ENCODE assay signal across 1 cellular context in the genomic region with DNA sequence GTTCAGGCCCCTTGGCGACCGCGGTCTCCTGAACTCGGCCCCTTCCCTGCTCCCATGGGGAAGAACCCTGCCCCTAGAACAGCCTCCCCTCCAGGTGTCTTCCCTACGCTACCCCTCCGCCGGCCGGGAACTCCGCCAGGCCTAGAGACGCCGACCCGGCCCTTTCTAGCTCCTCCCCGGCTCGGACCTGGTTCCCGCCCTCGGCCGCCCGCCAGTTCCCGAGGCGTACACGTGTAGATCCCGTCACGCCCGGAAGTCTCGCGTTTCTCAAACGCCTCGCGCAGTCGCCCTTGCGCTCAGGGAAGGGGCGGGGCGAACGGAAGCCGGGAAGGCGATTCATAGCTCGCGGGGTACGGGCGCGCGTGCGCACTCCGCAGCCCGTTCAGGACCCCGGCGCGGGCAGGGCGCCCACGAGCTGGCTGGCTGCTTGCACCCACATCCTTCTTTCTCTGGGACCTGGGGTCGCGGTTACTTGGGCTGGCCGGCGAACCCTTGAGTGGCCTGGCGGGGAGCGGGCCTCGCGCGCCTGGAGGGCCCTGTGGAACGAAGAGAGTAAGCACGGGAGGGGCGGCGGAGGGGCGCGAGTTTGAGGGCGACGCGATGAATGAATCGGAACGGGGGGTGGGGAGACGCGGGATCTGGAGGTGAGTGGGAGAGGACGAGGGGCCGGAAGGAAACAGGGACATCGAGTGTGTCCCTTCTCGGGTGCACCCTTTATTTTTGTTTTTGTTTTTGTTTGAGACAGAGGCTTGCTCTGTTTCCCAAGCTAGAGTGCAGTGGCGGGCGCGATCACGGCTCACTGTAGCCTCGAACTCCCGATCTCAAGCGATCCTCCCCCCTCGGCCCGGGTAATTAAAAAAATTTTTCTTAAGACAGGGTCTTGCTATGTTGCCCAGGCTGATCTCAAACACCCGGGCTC.
A peak's percentile ranks its signal among the peaks of the same experiment; 100 is the strongest.
TF ChIP-seq lines count a peak whose summit lies in the region.

Gene POP7, plus strand, starts transcription at position 369 of the 919 bp plus-strand sequence. CDS start 710 bp downstream, outside the sequence.

TF ChIP-seq in K562, 482 proteins besides CTCF, POLR2A, EP300 and RAD21 (continued from another document and continues in another):
- TF ChIP-seq, protein P1, sequence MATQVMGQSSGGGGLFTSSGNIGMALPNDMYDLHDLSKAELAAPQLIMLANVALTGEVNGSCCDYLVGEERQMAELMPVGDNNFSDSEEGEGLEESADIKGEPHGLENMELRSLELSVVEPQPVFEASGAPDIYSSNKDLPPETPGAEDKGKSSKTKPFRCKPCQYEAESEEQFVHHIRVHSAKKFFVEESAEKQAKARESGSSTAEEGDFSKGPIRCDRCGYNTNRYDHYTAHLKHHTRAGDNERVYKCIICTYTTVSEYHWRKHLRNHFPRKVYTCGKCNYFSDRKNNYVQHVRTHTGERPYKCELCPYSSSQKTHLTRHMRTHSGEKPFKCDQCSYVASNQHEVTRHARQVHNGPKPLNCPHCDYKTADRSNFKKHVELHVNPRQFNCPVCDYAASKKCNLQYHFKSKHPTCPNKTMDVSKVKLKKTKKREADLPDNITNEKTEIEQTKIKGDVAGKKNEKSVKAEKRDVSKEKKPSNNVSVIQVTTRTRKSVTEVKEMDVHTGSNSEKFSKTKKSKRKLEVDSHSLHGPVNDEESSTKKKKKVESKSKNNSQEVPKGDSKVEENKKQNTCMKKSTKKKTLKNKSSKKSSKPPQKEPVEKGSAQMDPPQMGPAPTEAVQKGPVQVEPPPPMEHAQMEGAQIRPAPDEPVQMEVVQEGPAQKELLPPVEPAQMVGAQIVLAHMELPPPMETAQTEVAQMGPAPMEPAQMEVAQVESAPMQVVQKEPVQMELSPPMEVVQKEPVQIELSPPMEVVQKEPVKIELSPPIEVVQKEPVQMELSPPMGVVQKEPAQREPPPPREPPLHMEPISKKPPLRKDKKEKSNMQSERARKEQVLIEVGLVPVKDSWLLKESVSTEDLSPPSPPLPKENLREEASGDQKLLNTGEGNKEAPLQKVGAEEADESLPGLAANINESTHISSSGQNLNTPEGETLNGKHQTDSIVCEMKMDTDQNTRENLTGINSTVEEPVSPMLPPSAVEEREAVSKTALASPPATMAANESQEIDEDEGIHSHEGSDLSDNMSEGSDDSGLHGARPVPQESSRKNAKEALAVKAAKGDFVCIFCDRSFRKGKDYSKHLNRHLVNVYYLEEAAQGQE (CRISPR knock-in tag; IDR thresholded peaks at IDR 0.05; ENCODE audit: low read depth), result no peak; the same call in 1 of the 2 replicates
- TF ChIP-seq U2AF1 (optimal IDR thresholded peaks at IDR 0.05; ENCODE audit: low read depth, low read length), result peak; percentile 77
- TF ChIP-seq TCF7L2 (IDR thresholded peaks at IDR 0.05; ENCODE audit: low read depth, low read length), result 0 out of 2 replicates have a peak, but pooled peaks have one; percentile 5
- TF ChIP-seq NFXL1 (CRISPR knock-in tag; IDR thresholded peaks at IDR 0.05), result no peak
- TF ChIP-seq, protein P2, sequence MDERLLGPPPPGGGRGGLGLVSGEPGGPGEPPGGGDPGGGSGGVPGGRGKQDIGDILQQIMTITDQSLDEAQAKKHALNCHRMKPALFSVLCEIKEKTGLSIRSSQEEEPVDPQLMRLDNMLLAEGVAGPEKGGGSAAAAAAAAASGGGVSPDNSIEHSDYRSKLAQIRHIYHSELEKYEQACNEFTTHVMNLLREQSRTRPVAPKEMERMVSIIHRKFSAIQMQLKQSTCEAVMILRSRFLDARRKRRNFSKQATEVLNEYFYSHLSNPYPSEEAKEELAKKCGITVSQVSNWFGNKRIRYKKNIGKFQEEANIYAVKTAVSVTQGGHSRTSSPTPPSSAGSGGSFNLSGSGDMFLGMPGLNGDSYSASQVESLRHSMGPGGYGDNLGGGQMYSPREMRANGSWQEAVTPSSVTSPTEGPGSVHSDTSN (CRISPR knock-in tag; IDR thresholded peaks at IDR 0.05; ENCODE audit: low read depth), result no peak
- TF ChIP-seq, protein P2 (tag; conservative IDR thresholded peaks at IDR 0.05; ENCODE audit: low read depth), result no peak
- TF ChIP-seq ZNF347 (CRISPR knock-in tag; IDR thresholded peaks at IDR 0.05; ENCODE audit: low read depth), result no peak
- TF ChIP-seq NR3C1 (CRISPR knock-in tag; IDR thresholded peaks at IDR 0.05), result no peak
- TF ChIP-seq POLR2AphosphoS2 (IDR thresholded peaks at IDR 0.05; ENCODE audit: low read length), result no peak
- no peak for TF ChIP-seq NFE2L1 (tag; IDR thresholded peaks at IDR 0.05; ENCODE audit: borderline replicate concordance, low read depth)
- TF ChIP-seq GTF2E2 (tag; IDR thresholded peaks at IDR 0.05), result peak; percentile 74; the same call in 1 of the 2 replicates
- TF ChIP-seq KAT8 (IDR thresholded peaks at IDR 0.05; ENCODE audit: low read depth), result no peak
- TF ChIP-seq CREBBP (IDR thresholded peaks at IDR 0.05; ENCODE audit: low read depth, low read length), result no peak
- TF ChIP-seq, protein P3, sequence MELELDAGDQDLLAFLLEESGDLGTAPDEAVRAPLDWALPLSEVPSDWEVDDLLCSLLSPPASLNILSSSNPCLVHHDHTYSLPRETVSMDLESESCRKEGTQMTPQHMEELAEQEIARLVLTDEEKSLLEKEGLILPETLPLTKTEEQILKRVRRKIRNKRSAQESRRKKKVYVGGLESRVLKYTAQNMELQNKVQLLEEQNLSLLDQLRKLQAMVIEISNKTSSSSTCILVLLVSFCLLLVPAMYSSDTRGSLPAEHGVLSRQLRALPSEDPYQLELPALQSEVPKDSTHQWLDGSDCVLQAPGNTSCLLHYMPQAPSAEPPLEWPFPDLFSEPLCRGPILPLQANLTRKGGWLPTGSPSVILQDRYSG (tag; conservative IDR thresholded peaks at IDR 0.05; ENCODE audit: low read depth), result no peak
- no peak for TF ChIP-seq MLX (CRISPR knock-in tag; conservative IDR thresholded peaks at IDR 0.05)
- peak; percentile 61 for TF ChIP-seq BCOR (IDR thresholded peaks at IDR 0.05)
- peak; percentile 83 for TF ChIP-seq TAF1 (IDR thresholded peaks at IDR 0.05; ENCODE audit: control insufficient read depth, extremely low read depth, insufficient read depth, low read length, severe bottlenecking)
- peak; percentile 72 for TF ChIP-seq NEUROD1 (IDR thresholded peaks at IDR 0.05; ENCODE audit: borderline replicate concordance, low read depth, low read length, partially characterized antibody)
- TF ChIP-seq, protein P4, sequence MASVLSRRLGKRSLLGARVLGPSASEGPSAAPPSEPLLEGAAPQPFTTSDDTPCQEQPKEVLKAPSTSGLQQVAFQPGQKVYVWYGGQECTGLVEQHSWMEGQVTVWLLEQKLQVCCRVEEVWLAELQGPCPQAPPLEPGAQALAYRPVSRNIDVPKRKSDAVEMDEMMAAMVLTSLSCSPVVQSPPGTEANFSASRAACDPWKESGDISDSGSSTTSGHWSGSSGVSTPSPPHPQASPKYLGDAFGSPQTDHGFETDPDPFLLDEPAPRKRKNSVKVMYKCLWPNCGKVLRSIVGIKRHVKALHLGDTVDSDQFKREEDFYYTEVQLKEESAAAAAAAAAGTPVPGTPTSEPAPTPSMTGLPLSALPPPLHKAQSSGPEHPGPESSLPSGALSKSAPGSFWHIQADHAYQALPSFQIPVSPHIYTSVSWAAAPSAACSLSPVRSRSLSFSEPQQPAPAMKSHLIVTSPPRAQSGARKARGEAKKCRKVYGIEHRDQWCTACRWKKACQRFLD (CRISPR knock-in tag; IDR thresholded peaks at IDR 0.05), result 0 out of 2 replicates have a peak, but pooled peaks have one; percentile 9
- TF ChIP-seq YBX1 (IDR thresholded peaks at IDR 0.05), result no peak
- TF ChIP-seq, protein P5, sequence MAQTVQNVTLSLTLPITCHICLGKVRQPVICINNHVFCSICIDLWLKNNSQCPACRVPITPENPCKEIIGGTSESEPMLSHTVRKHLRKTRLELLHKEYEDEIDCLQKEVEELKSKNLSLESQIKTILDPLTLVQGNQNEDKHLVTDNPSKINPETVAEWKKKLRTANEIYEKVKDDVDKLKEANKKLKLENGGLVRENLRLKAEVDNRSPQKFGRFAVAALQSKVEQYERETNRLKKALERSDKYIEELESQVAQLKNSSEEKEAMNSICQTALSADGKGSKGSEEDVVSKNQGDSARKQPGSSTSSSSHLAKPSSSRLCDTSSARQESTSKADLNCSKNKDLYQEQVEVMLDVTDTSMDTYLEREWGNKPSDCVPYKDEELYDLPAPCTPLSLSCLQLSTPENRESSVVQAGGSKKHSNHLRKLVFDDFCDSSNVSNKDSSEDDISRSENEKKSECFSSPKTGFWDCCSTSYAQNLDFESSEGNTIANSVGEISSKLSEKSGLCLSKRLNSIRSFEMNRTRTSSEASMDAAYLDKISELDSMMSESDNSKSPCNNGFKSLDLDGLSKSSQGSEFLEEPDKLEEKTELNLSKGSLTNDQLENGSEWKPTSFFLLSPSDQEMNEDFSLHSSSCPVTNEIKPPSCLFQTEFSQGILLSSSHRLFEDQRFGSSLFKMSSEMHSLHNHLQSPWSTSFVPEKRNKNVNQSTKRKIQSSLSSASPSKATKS (CRISPR knock-in tag; IDR thresholded peaks at IDR 0.05), result no peak
- no peak for TF ChIP-seq HNRNPH1 (optimal IDR thresholded peaks at IDR 0.05; ENCODE audit: low read depth, low read length)
- TF ChIP-seq, protein P6, sequence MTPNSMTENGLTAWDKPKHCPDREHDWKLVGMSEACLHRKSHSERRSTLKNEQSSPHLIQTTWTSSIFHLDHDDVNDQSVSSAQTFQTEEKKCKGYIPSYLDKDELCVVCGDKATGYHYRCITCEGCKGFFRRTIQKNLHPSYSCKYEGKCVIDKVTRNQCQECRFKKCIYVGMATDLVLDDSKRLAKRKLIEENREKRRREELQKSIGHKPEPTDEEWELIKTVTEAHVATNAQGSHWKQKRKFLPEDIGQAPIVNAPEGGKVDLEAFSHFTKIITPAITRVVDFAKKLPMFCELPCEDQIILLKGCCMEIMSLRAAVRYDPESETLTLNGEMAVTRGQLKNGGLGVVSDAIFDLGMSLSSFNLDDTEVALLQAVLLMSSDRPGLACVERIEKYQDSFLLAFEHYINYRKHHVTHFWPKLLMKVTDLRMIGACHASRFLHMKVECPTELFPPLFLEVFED (CRISPR knock-in tag; conservative IDR thresholded peaks at IDR 0.05), result 0 out of 2 replicates have a peak, but pooled peaks have one; percentile 64
- no peak for TF ChIP-seq ZNF584 (CRISPR knock-in tag; IDR thresholded peaks at IDR 0.05; ENCODE audit: low read depth)
- 0 out of 2 replicates have a peak, but pooled peaks have one; percentile 56 for TF ChIP-seq MTA1 (IDR thresholded peaks at IDR 0.05; ENCODE audit: borderline replicate concordance)
- TF ChIP-seq TCFL5 (CRISPR knock-in tag; conservative IDR thresholded peaks at IDR 0.05), result no peak
- TF ChIP-seq TAF15 (IDR thresholded peaks at IDR 0.05; ENCODE audit: low read depth, low read length), result no peak
- TF ChIP-seq RAD51 (IDR thresholded peaks at IDR 0.05; ENCODE audit: borderline replicate concordance, low read depth), result no peak
- TF ChIP-seq FOXP1 (CRISPR knock-in tag; IDR thresholded peaks at IDR 0.05), result peak; percentile 75; the same call in 1 of the 2 replicates
- no peak for TF ChIP-seq CCAR2 (IDR thresholded peaks at IDR 0.05; ENCODE audit: low read depth, low read length)
- no peak for TF ChIP-seq ZNF583 (CRISPR knock-in tag; IDR thresholded peaks at IDR 0.05)
- peak; percentile 90 for TF ChIP-seq CREB1 (IDR thresholded peaks at IDR 0.05)
- TF ChIP-seq CREB1 (CRISPR knock-in tag; IDR thresholded peaks at IDR 0.05), result peak; percentile 95
- TF ChIP-seq, protein P7, sequence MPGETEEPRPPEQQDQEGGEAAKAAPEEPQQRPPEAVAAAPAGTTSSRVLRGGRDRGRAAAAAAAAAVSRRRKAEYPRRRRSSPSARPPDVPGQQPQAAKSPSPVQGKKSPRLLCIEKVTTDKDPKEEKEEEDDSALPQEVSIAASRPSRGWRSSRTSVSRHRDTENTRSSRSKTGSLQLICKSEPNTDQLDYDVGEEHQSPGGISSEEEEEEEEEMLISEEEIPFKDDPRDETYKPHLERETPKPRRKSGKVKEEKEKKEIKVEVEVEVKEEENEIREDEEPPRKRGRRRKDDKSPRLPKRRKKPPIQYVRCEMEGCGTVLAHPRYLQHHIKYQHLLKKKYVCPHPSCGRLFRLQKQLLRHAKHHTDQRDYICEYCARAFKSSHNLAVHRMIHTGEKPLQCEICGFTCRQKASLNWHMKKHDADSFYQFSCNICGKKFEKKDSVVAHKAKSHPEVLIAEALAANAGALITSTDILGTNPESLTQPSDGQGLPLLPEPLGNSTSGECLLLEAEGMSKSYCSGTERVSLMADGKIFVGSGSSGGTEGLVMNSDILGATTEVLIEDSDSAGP (CRISPR knock-in tag; IDR thresholded peaks at IDR 0.05), result no peak
- TF ChIP-seq, protein P8, sequence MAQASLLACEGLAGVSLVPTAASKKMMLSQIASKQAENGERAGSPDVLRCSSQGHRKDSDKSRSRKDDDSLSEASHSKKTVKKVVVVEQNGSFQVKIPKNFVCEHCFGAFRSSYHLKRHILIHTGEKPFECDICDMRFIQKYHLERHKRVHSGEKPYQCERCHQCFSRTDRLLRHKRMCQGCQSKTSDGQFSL (CRISPR knock-in tag; IDR thresholded peaks at IDR 0.05), result 0 out of 2 replicates have a peak, but pooled peaks have one; percentile 59
- TF ChIP-seq, protein P8 (tag; IDR thresholded peaks at IDR 0.05), result no peak
- no peak for TF ChIP-seq ILF3 (IDR thresholded peaks at IDR 0.05; ENCODE audit: borderline replicate concordance)
- TF ChIP-seq, protein P9, sequence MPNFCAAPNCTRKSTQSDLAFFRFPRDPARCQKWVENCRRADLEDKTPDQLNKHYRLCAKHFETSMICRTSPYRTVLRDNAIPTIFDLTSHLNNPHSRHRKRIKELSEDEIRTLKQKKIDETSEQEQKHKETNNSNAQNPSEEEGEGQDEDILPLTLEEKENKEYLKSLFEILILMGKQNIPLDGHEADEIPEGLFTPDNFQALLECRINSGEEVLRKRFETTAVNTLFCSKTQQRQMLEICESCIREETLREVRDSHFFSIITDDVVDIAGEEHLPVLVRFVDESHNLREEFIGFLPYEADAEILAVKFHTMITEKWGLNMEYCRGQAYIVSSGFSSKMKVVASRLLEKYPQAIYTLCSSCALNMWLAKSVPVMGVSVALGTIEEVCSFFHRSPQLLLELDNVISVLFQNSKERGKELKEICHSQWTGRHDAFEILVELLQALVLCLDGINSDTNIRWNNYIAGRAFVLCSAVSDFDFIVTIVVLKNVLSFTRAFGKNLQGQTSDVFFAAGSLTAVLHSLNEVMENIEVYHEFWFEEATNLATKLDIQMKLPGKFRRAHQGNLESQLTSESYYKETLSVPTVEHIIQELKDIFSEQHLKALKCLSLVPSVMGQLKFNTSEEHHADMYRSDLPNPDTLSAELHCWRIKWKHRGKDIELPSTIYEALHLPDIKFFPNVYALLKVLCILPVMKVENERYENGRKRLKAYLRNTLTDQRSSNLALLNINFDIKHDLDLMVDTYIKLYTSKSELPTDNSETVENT (CRISPR knock-in tag; IDR thresholded peaks at IDR 0.05), result 0 out of 2 replicates have a peak, but pooled peaks have one; percentile 49
